In the genomic region with DNA sequence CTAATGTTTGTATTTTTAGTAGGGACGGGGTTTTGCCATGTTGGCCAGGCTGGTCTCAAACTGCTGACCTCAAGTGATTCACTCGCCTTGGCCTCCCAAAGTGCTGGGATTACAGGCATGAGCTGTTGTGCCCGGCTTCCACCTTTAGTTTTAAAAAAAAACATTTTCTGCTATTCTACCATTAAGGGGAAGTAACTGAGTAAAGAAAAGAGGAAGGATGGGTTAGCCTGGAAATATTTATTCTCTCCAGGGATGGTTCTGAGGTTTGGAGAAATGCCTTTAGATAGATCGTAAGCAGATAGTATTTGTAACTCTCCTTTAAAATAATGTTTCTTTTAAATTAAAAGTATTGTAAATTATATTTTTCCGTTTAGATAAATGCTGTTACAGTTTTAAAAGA, we compare ENCODE assay signal across 17 cellular contexts. TPM values are rescaled to one million over a fixed set of nuclear protein-coding genes. Genes with fewer than 3 reads are reported as not detected.
DNase-seq lines count a peak whose midpoint lies in the region; ATAC-seq lines count a peak whose summit lies in the region.
"Had no signal": no experiment of that assay in that cellular context is flagged by ENCODE, and none has a peak within 500 bp of the region (broad histone marks: within the 10 kb centered on the region; RNA-seq: fewer than 3 reads in every experiment).

No MANE protein-coding gene starts in this region.

- H3K36me3 ChIP-seq in ACC112 (ENCODE audit: insufficient read depth, low read length): peaks cover 11% of the 10 kb centered on the region

- H3K27me3 ChIP-seq in ACC112 (ENCODE audit: insufficient read depth, low read length): no peaks in the 10 kb centered on the region
- H3K27me3 ChIP-seq: tibial nerve had no signal

- no peak for ATAC-seq in HG03280 (IDR thresholded peaks at IDR 0.05; ENCODE audit: unreplicated experiment)
- no peak for ATAC-seq in T-cell (replicated peaks in 1 of 4)
- no peak for ATAC-seq in GM18867 (IDR thresholded peaks at IDR 0.05; ENCODE audit: unreplicated experiment)
- ATAC-seq: activated CD4-positive, CD25-positive, alpha-beta regulatory T cell treated with anti-CD3 and anti-CD28 coated beads, Interleukin-2, amount 50 U/mL, for 24 hours had no signal

- peaks cover 23% of the 10 kb centered on the region for H3K4me1 ChIP-seq in ACC112 (ENCODE audit: control insufficient read depth, insufficient read depth, low read length, unreplicated experiment)

- H3K36me3 Mint-ChIP-seq in T-cell: peaks cover 17% of the 10 kb centered on the region

- peak; percentile 91 for DNase-seq in Kasumi-1 (lab: John Stamatoyannopoulos, UW)
- DNase-seq in SKM-1 (lab: John Stamatoyannopoulos, UW; ENCODE audit: unreplicated experiment): peak; percentile 84
- no peak for DNase-seq in epithelial cell of prostate (ENCODE audit: low read depth, low spot score)
- DNase-seq in epidermal melanocyte (ENCODE audit: insufficient read length, low spot score): no peak
- no peak for DNase-seq in T-cell
- DNase-seq: activated naive CD4-positive, alpha-beta T cell; COR-L47; NCI-H1436; NCI-H446; occipital lobe had no signal

- H3K4me3 ChIP-seq in ACC112 (ENCODE audit: low read depth, low read length): no peak overlapping the region; the same call in 1 of the 2 replicates
- H3K4me3 ChIP-seq: skin epidermis, tibial nerve had no signal

- H3K27ac Mint-ChIP-seq in T-cell: no peak overlapping the region

- no peaks in the 10 kb centered on the region for H3K27me3 Mint-ChIP-seq in T-cell
- H3K27me3 Mint-ChIP-seq: brain had no signal

- H2AFZ ChIP-seq in ACC112 (ENCODE audit: low read length, unreplicated experiment): no peak overlapping the region

- CTCF ChIA-PET in T-cell (lab: Charles Lee): no interaction called here

- no peaks in the 10 kb centered on the region for H3K9me3 Mint-ChIP-seq in T-cell

- POLR2A ChIA-PET in T-cell (lab: Charles Lee): interaction anchor here in 1 of 2 donors (0.6 kb wide), 1 partner anchor 324 kb away, joined by 7 read pairs; no protein-coding TSS in a partner anchor

- no peak overlapping the region for H3K4me3 Mint-ChIP-seq in T-cell

- peaks cover 18% of the 10 kb centered on the region for H3K79me2 ChIP-seq in ACC112 (ENCODE audit: control insufficient read depth, insufficient read depth, low read length, unreplicated experiment)

- peak overlapping the region; percentile 96 for H3K27ac ChIP-seq in ACC112 (ENCODE audit: low read depth, low read length)
- H3K27ac ChIP-seq in epithelial cell of prostate: peak overlapping the region; percentile 95

- H3K4me1 Mint-ChIP-seq in T-cell: peaks cover 27 to 32% (median 29%) of the 10 kb centered on the region in 3 donors

RNA-seq across cellular contexts. Expression of gene AP4E1, which starts 3.2 kb away (rescaled TPM):
- total RNA-seq in T-cell: 10 to 100 TPM in 4 of 5 donors, 1 to 10 TPM in 1; 9.4 to 14.0 (median 10.8) TPM

Comparison
In these comparisons a context has a peak if more than half of its experiments do, and no peak if none do; other contexts are left out.
1. DNase-seq: peak in Kasumi-1 (2 of 2) and SKM-1 (single experiment); none in epithelial cell of prostate (single experiment), epidermal melanocyte (single experiment) and T-cell (0 of 34).